In genomic region chr4:169934794-169935400, GRCh38 we compare ENCODE assay signal across 25 cellular contexts.
"Had no signal": no experiment of that assay in that cellular context is flagged by ENCODE, and none has a peak within 500 bp of the region (broad histone marks: within the 10 kb centered on the region; RNA-seq: fewer than 3 reads in every experiment).

No MANE protein-coding gene starts in this region.

- H3K27ac Mint-ChIP-seq: activated CD4-positive, alpha-beta T cell treated with anti-CD3 and anti-CD28 coated beads, Interleukin-2, amount 10 ng/mL, durations not matched to agents 7 days and 5 days; activated CD8-positive, alpha-beta T cell treated with anti-CD3 and anti-CD28 coated beads, Interleukin-2, amount 10 ng/mL, durations not matched to agents 7 days and 5 days; activated naive CD8-positive, alpha-beta T cell treated with anti-CD3 and anti-CD28 coated beads, Interleukin-2, amount 10 ng/mL, durations not matched to agents 7 days and 5 days; activated T-cell treated with anti-CD3 and anti-CD28 coated beads, Interleukin-2, amount 50 U/mL, for 24 hours; activated T-helper 2 cell treated with anti-CD3 and anti-CD28 coated beads, Interferon-gamma antibody, Interleukin-2, Interleukin-4, amounts not matched to agents 10 μg/mL and 5 μg/mL and 100 μg/mL, durations not matched to agents 14 hours and 24 hours and 36 hours; naive B cell had no signal

- H3K4me1 Mint-ChIP-seq: activated CD4-positive, alpha-beta T cell treated with anti-CD3 and anti-CD28 coated beads, Interleukin-2, amount 10 ng/mL, durations not matched to agents 7 days and 5 days; activated naive CD8-positive, alpha-beta T cell treated with anti-CD3 and anti-CD28 coated beads, Interleukin-2, amount 10 ng/mL, durations not matched to agents 7 days and 5 days had no signal

- FAIRE-seq: colon, urothelium cell line had no signal

- H3K4me3 Mint-ChIP-seq: activated CD4-positive, alpha-beta T cell treated with anti-CD3 and anti-CD28 coated beads, Interleukin-2, amount 10 ng/mL, durations not matched to agents 7 days and 5 days; activated CD8-positive, alpha-beta T cell treated with anti-CD3 and anti-CD28 coated beads, Interleukin-2, amount 10 ng/mL, durations not matched to agents 7 days and 5 days; activated naive CD8-positive, alpha-beta T cell treated with anti-CD3 and anti-CD28 coated beads, Interleukin-2, amount 10 ng/mL, durations not matched to agents 7 days and 5 days; activated T-cell treated with anti-CD3 and anti-CD28 coated beads, Interleukin-2, amount 50 U/mL, for 24 hours; naive B cell had no signal

- H3K9me3 Mint-ChIP-seq: activated CD4-positive, alpha-beta T cell treated with anti-CD3 and anti-CD28 coated beads, Interleukin-2, amount 10 ng/mL, durations not matched to agents 7 days and 5 days; activated naive CD8-positive, alpha-beta T cell treated with anti-CD3 and anti-CD28 coated beads, Interleukin-2, amount 10 ng/mL, durations not matched to agents 7 days and 5 days; activated T-cell treated with anti-CD3 and anti-CD28 coated beads, Interleukin-2, amount 50 U/mL, for 24 hours; activated T-helper 2 cell treated with anti-CD3 and anti-CD28 coated beads, Interferon-gamma antibody, Interleukin-2, Interleukin-4, amounts not matched to agents 10 μg/mL and 5 μg/mL and 100 μg/mL, durations not matched to agents 14 hours and 24 hours and 36 hours had no signal

- H3K36me3 Mint-ChIP-seq: activated naive CD8-positive, alpha-beta T cell treated with anti-CD3 and anti-CD28 coated beads, Interleukin-2, amount 10 ng/mL, durations not matched to agents 7 days and 5 days; naive B cell had no signal

- H3K27me3 Mint-ChIP-seq: activated CD4-positive, alpha-beta T cell treated with anti-CD3 and anti-CD28 coated beads, Interleukin-2, amount 10 ng/mL, durations not matched to agents 7 days and 5 days; activated naive CD8-positive, alpha-beta T cell treated with anti-CD3 and anti-CD28 coated beads, Interleukin-2, amount 10 ng/mL, durations not matched to agents 7 days and 5 days; activated T-cell treated with anti-CD3 and anti-CD28 coated beads, Interleukin-2, amount 50 U/mL, for 24 hours had no signal

- DNase-seq: activated CD4-positive, alpha-beta T cell treated with anti-CD3 and anti-CD28 coated beads, Interleukin-2, amount 10 ng/mL, durations not matched to agents 7 days and 5 days; activated CD4-positive, CD25-positive, alpha-beta regulatory T cell; activated CD8-positive, alpha-beta T cell treated with anti-CD3 and anti-CD28 coated beads, Interleukin-2, amount 10 ng/mL, durations not matched to agents 7 days and 5 days; activated naive CD4-positive, alpha-beta T cell treated with Interleukin-2 at 50 U/mL for 16 hours; activated naive CD8-positive, alpha-beta T cell treated with anti-CD3 and anti-CD28 coated beads, Interleukin-2, amount 10 ng/mL, durations not matched to agents 7 days and 5 days; activated T-cell treated with anti-CD3 and anti-CD28 coated beads, Interleukin-2, amount 50 U/mL, for 24 hours; amygdala; body of pancreas; central memory CD4-positive, alpha-beta T cell; dorsolateral prefrontal cortex; foreskin melanocyte; head of caudate nucleus; kidney glomerular epithelial cell; left ventricle myocardium inferior; mammary epithelial cell; mucosa of descending colon; naive B cell; nucleus accumbens; stimulated activated CD4-positive, alpha-beta T cell treated with anti-CD3 and anti-CD28 coated beads, Interleukin-1b, Interleukin-23, amount 100 ng/mL, for 48 hours; stimulated activated naive CD4-positive, alpha-beta T cell treated with Interleukin-2 at 50 U/mL for 16 hours; substantia nigra; tibial artery had no signal

- ATAC-seq: activated CD8-positive, alpha-beta T cell treated with anti-CD3 and anti-CD28 coated beads, Interleukin-2, amount 10 ng/mL, durations not matched to agents 7 days and 5 days; body of pancreas; mucosa of descending colon had no signal
